In the genomic region with DNA sequence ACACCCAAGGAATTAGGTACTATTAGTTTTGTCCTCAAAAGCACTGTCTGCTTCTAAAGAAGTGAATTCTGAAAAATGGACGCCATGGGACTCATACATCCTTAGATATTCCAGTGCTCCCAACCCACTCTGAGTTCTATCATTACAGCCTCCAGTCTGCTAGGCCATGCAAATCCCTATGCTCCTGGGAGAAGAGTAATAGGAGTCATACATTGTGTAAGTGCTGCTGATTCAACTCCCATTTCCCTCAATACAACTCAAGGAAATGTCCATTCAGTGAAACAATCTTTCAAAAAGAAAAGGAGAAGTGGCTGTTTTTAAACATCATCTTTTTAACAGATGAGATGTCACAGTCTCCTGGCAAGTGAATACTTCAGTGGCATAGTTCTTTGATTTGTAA, we compare ENCODE assay signal across 1 cellular context.
TF ChIP-seq lines count a peak whose summit lies in the region.

No MANE protein-coding gene starts in this region.

TF ChIP-seq in SK-N-SH, 30 proteins besides CTCF, POLR2A, EP300 and RAD21 (continued from another document):
- TF ChIP-seq, protein P1, sequence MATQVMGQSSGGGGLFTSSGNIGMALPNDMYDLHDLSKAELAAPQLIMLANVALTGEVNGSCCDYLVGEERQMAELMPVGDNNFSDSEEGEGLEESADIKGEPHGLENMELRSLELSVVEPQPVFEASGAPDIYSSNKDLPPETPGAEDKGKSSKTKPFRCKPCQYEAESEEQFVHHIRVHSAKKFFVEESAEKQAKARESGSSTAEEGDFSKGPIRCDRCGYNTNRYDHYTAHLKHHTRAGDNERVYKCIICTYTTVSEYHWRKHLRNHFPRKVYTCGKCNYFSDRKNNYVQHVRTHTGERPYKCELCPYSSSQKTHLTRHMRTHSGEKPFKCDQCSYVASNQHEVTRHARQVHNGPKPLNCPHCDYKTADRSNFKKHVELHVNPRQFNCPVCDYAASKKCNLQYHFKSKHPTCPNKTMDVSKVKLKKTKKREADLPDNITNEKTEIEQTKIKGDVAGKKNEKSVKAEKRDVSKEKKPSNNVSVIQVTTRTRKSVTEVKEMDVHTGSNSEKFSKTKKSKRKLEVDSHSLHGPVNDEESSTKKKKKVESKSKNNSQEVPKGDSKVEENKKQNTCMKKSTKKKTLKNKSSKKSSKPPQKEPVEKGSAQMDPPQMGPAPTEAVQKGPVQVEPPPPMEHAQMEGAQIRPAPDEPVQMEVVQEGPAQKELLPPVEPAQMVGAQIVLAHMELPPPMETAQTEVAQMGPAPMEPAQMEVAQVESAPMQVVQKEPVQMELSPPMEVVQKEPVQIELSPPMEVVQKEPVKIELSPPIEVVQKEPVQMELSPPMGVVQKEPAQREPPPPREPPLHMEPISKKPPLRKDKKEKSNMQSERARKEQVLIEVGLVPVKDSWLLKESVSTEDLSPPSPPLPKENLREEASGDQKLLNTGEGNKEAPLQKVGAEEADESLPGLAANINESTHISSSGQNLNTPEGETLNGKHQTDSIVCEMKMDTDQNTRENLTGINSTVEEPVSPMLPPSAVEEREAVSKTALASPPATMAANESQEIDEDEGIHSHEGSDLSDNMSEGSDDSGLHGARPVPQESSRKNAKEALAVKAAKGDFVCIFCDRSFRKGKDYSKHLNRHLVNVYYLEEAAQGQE (IDR thresholded peaks at IDR 0.05; ENCODE audit: low read depth, low read length) = no peak
- TF ChIP-seq GABPA (IDR thresholded peaks at IDR 0.05; ENCODE audit: low read depth) (no peak), MEF2A (IDR thresholded peaks at IDR 0.05; ENCODE audit: borderline replicate concordance, low read depth) (no peak)
